ENCODE assay signal across 1 cellular context in the genomic region with DNA sequence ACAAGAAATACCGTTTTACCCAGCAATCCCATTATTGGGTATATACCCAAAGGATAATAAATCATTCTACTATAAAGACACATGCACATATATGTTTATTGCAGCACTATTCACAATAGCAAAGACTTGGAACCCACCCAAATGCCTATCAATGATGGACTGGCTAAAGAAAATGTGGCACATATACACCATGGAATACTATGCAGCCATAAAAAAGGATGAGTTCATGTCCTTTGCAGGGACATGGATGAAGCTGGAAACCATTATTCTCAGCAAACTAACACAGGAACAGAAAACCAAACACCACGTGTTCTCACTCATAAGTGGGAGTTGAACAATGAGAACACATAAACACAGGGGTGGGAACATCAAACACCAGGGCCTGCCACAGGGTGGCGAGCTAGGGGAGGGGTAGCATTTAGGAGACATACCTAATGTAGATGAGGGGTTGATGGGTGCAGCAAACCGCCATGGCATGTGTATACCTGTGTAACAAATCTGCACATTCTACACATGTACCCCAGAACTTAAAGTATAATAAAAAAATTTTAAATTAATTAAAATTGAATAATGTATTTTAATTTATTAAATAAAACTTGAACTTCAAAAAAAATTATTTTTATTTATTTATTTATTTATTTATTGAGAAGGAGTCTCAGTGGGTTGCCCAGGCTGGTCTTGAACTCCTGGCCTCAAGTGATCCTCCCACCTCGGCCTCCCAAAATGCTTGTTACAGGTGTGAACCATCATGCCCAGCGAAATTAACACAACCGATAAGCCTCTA.
TF ChIP-seq lines count a peak whose summit lies in the region.

No MANE protein-coding gene starts in this region.

TF ChIP-seq in K562, 482 proteins besides CTCF, POLR2A, EP300 and RAD21:
- TF ChIP-seq BCOR (IDR thresholded peaks at IDR 0.05) (peak; percentile 80), KDM1A (IDR thresholded peaks at IDR 0.05) (peak in 1 of 2 experiments; percentile 64; a peak in 1 of 4 replicates), ZNF146 (CRISPR knock-in tag; IDR thresholded peaks at IDR 0.05; ENCODE audit: unreplicated experiment) (peak; percentile 92), SMARCA5 (IDR thresholded peaks at IDR 0.05) (peak; percentile 71)
